ENCODE assay signal across 18 cellular contexts in the genomic region with DNA sequence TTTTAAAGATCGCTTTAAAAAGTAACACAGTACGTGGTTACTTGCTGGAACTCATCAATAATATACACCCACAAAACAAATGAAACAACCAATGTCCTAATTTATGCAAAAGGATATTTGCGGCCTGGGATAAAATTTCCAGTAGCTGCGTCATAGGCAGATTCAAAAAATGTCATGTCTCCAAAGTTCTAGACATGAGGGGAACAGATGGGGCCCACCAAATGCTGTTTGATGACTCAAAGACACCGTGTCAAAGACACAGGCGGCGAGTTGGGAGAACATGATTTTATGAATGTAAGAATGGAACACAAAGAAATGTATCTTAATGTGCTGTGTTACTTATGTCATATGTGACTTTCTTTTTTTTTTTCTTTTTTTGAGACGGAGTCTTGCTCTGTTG.
"Had no signal": no experiment of that assay in that cellular context is flagged by ENCODE, and none has a peak within 500 bp of the region (broad histone marks: within the 10 kb centered on the region; RNA-seq: fewer than 3 reads in every experiment).

No MANE protein-coding gene starts in this region.

- H3K9me3 Mint-ChIP-seq: activated B cell treated with CpG ODN at 0.5 μM for 24 hours; activated naive CD4-positive, alpha-beta T cell treated with anti-CD3 and anti-CD28 coated beads, Interleukin-2, amount 10 ng/mL, durations not matched to agents 7 days and 5 days; naive thymus-derived CD8-positive, alpha-beta T cell had no signal

- ATAC-seq: foreskin keratinocyte; naive thymus-derived CD8-positive, alpha-beta T cell; sciatic nerve; stimulated activated memory B cell treated with anti-CD40 and anti-IgM and Interleukin-4, amounts not matched to agents 10 μg/mL and 1 μg/mL and 100 μg/mL, for 72 hours; T-helper 17 cell had no signal

- H3K4me1 Mint-ChIP-seq: activated B cell treated with CpG ODN at 0.5 μM for 24 hours; activated naive CD4-positive, alpha-beta T cell treated with anti-CD3 and anti-CD28 coated beads, Interleukin-2, amount 10 ng/mL, durations not matched to agents 7 days and 5 days; stimulated activated memory B cell treated with anti-CD40 and anti-IgM and Interleukin-4, amounts not matched to agents 10 μg/mL and 1 μg/mL and 100 μg/mL, for 72 hours had no signal

- H3K27ac Mint-ChIP-seq: activated B cell treated with CpG ODN at 0.5 μM for 24 hours; activated naive CD4-positive, alpha-beta T cell treated with anti-CD3 and anti-CD28 coated beads, Interleukin-2, amount 10 ng/mL, durations not matched to agents 7 days and 5 days; endodermal cell; mesothelial cell of epicardium; naive thymus-derived CD8-positive, alpha-beta T cell; stimulated activated memory B cell treated with anti-CD40 and anti-IgM and Interleukin-4, amounts not matched to agents 10 μg/mL and 1 μg/mL and 100 μg/mL, for 72 hours; T-helper 17 cell had no signal

- H3K36me3 Mint-ChIP-seq: activated naive CD4-positive, alpha-beta T cell treated with anti-CD3 and anti-CD28 coated beads, Interleukin-2, amount 10 ng/mL, durations not matched to agents 7 days and 5 days; mesothelial cell of epicardium; naive thymus-derived CD8-positive, alpha-beta T cell; stimulated activated memory B cell treated with anti-CD40 and anti-IgM and Interleukin-4, amounts not matched to agents 10 μg/mL and 1 μg/mL and 100 μg/mL, for 72 hours had no signal

- DNase-seq: activated B cell treated with CpG ODN at 0.5 μM for 24 hours; activated CD4-positive, alpha-beta T cell treated with anti-CD3 and anti-CD28 coated beads for 4 hours; activated CD4-positive, alpha-beta T cell treated with anti-CD3 and anti-CD28 coated beads, Interleukin-2, amount 50 U/mL, for 48 hours; activated effector memory CD4-positive, alpha-beta T cell treated with Interleukin-2 at 50 U/mL for 16 hours; activated naive CD4-positive, alpha-beta T cell treated with anti-CD3 and anti-CD28 coated beads, Interleukin-2, amount 10 ng/mL, durations not matched to agents 7 days and 5 days; activated T-cell treated with anti-CD3 and anti-CD28 coated beads, Interleukin-2, amount 50 U/mL, for 48 hours; cerebellar nuclear complex; endodermal cell; foreskin keratinocyte; left ventricle myocardium inferior; naive thymus-derived CD8-positive, alpha-beta T cell; stimulated activated CD4-positive, alpha-beta T cell treated with anti-CD3 and anti-CD28 coated beads, Interleukin-15, amount 100 ng/mL, for 24 hours; T-helper 17 cell; testis; upper lobe of left lung had no signal

- H3K4me3 Mint-ChIP-seq: activated B cell treated with CpG ODN at 0.5 μM for 24 hours; activated naive CD4-positive, alpha-beta T cell treated with anti-CD3 and anti-CD28 coated beads, Interleukin-2, amount 10 ng/mL, durations not matched to agents 7 days and 5 days; endodermal cell; mesothelial cell of epicardium; naive thymus-derived CD8-positive, alpha-beta T cell; stimulated activated memory B cell treated with anti-CD40 and anti-IgM and Interleukin-4, amounts not matched to agents 10 μg/mL and 1 μg/mL and 100 μg/mL, for 72 hours; T-helper 17 cell had no signal
